ENCODE assay signal across 8 cellular contexts in the genomic region with DNA sequence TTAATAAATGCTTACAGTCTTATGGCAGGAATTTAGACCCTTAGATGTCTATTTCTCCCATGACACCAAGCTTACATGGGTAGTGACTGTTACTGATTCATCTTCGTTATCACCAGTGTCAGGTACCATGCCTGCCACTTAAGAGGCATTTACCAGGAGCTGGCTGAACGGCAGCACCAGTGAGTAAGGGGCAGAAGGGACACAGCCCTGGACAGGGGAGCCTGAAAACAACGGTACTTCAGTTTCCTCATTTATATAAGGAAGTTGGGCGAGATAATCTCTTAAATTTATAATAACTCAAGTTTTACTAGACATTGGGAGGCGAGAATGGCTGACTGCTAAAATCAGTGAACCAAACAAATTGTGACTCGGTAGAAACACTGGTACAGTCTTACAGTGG. TPM values are rescaled to one million over a fixed set of nuclear protein-coding genes. Genes with fewer than 3 reads are reported as not detected.
A peak's percentile ranks its signal among the peaks of the same experiment; 100 is the strongest.
DNase-seq lines count a peak whose midpoint lies in the region; ATAC-seq and TF ChIP-seq lines count a peak whose summit lies in the region.

No MANE protein-coding gene starts in this region.

- no peaks in the 10 kb centered on the region for H3K9me3 Mint-ChIP-seq in activated T-cell treated with anti-CD3 and anti-CD28 coated beads, Interleukin-2, amount 50 U/mL, for 72 hours
- H3K9me3 Mint-ChIP-seq in activated T-helper 2 cell treated with anti-CD3 and anti-CD28 coated beads, Interferon-gamma antibody, Interleukin-2, Interleukin-4, amounts not matched to agents 10 μg/mL and 5 μg/mL and 100 μg/mL, durations not matched to agents 14 hours and 24 hours and 36 hours, result no peaks in the 10 kb centered on the region

- no peak overlapping the region for H3K27ac ChIP-seq in thymus (ENCODE audit: low read depth)

- ATAC-seq in activated T-cell treated with anti-CD3 and anti-CD28 coated beads, Interleukin-2, amount 50 U/mL, for 72 hours (replicated peaks in 1 of 2), result no peak
- no peak for ATAC-seq in GM21423 (IDR thresholded peaks at IDR 0.05; ENCODE audit: unreplicated experiment)
- ATAC-seq in GM18520 (IDR thresholded peaks at IDR 0.05; ENCODE audit: unreplicated experiment), result no peak
- ATAC-seq in GM19035 (IDR thresholded peaks at IDR 0.05; ENCODE audit: unreplicated experiment), result no peak

- 56% methylated on average over 6 of the region's 6 CpGs for WGBS in thymus

- H3K27ac Mint-ChIP-seq in activated T-cell treated with anti-CD3 and anti-CD28 coated beads, Interleukin-2, amount 50 U/mL, for 72 hours, result peak overlapping the region; percentile 86
- peak overlapping the region; percentile 86 for H3K27ac Mint-ChIP-seq in activated T-helper 2 cell treated with anti-CD3 and anti-CD28 coated beads, Interferon-gamma antibody, Interleukin-2, Interleukin-4, amounts not matched to agents 10 μg/mL and 5 μg/mL and 100 μg/mL, durations not matched to agents 14 hours and 24 hours and 36 hours

- no peaks in the 10 kb centered on the region for H3K27me3 Mint-ChIP-seq in activated T-cell treated with anti-CD3 and anti-CD28 coated beads, Interleukin-2, amount 50 U/mL, for 72 hours (ENCODE audit: low read depth)
- H3K27me3 Mint-ChIP-seq in activated T-helper 2 cell treated with anti-CD3 and anti-CD28 coated beads, Interferon-gamma antibody, Interleukin-2, Interleukin-4, amounts not matched to agents 10 μg/mL and 5 μg/mL and 100 μg/mL, durations not matched to agents 14 hours and 24 hours and 36 hours (ENCODE audit: low read depth), result no peaks in the 10 kb centered on the region

- H3K4me3 ChIP-seq in kidney epithelial cell (ENCODE audit: low read depth, low read length) (peak overlapping the region; percentile 93), thymus (ENCODE audit: low read length) (peak overlapping the region; percentile 98)

- H3K36me3 ChIP-seq in kidney epithelial cell (ENCODE audit: control insufficient read depth, insufficient read depth, low read length), result peaks cover 2% of the 10 kb centered on the region
- H3K36me3 ChIP-seq in thymus (ENCODE audit: control insufficient read depth, insufficient read depth), result peaks cover 10% of the 10 kb centered on the region

- no peaks in the 10 kb centered on the region for H3K27me3 ChIP-seq in kidney epithelial cell (ENCODE audit: control insufficient read depth, insufficient read depth, low read length)
- H3K27me3 ChIP-seq in thymus (ENCODE audit: control insufficient read depth, insufficient read depth), result no peaks in the 10 kb centered on the region

- H3K4me3 Mint-ChIP-seq in activated T-cell treated with anti-CD3 and anti-CD28 coated beads, Interleukin-2, amount 50 U/mL, for 72 hours, result peak overlapping the region; percentile 88 to 96
- peak overlapping the region; percentile 93 for H3K4me3 Mint-ChIP-seq in activated T-helper 2 cell treated with anti-CD3 and anti-CD28 coated beads, Interferon-gamma antibody, Interleukin-2, Interleukin-4, amounts not matched to agents 10 μg/mL and 5 μg/mL and 100 μg/mL, durations not matched to agents 14 hours and 24 hours and 36 hours (ENCODE audit: low read depth)

- intact Hi-C loops in activated T-helper 2 cell treated with anti-CD3 and anti-CD28 coated beads, Interferon-gamma antibody, Interleukin-2, Interleukin-4, amounts not matched to agents 10 μg/mL and 5 μg/mL and 100 μg/mL, durations not matched to agents 14 hours and 24 hours and 36 hours (cut with micrococcal nuclease), result loop anchor here (5.0 kb wide), 2 partner anchors 50 to 140 kb away; no protein-coding TSS in a partner anchor

- no peak for DNase-seq in activated T-cell treated with anti-CD3 and anti-CD28 coated beads, Interleukin-2, amount 50 U/mL, for 72 hours
- no peak for DNase-seq in activated T-cell treated with anti-CD3 and anti-CD28 coated beads for 4 hours
- DNase-seq in activated T-helper 2 cell treated with anti-CD3 and anti-CD28 coated beads, Interferon-gamma antibody, Interleukin-2, Interleukin-4, amounts not matched to agents 10 μg/mL and 5 μg/mL and 100 μg/mL, durations not matched to agents 14 hours and 24 hours and 36 hours (ENCODE audit: low spot score), result no peak
- DNase-seq in kidney epithelial cell (ENCODE audit: low read depth), result no peak

- no peak for TF ChIP-seq CTCF in kidney epithelial cell (IDR thresholded peaks at IDR 0.05; ENCODE audit: insufficient read depth, low read length, poor library complexity, severe bottlenecking)

- peaks cover 62% of the 10 kb centered on the region for H3K4me1 Mint-ChIP-seq in activated T-cell treated with anti-CD3 and anti-CD28 coated beads, Interleukin-2, amount 50 U/mL, for 72 hours (ENCODE audit: low read depth)
- peaks cover 56% of the 10 kb centered on the region for H3K4me1 Mint-ChIP-seq in activated T-helper 2 cell treated with anti-CD3 and anti-CD28 coated beads, Interferon-gamma antibody, Interleukin-2, Interleukin-4, amounts not matched to agents 10 μg/mL and 5 μg/mL and 100 μg/mL, durations not matched to agents 14 hours and 24 hours and 36 hours (ENCODE audit: low read depth)

- H3K9me3 ChIP-seq in thymus (ENCODE audit: control insufficient read depth), result no peaks in the 10 kb centered on the region

- peaks cover 24% of the 10 kb centered on the region for H3K4me1 ChIP-seq in thymus (ENCODE audit: control insufficient read depth, insufficient read depth, low read length)

- peaks cover 8 to 15% of the 10 kb centered on the region in 2 donors for H3K36me3 Mint-ChIP-seq in activated T-cell treated with anti-CD3 and anti-CD28 coated beads, Interleukin-2, amount 50 U/mL, for 72 hours (ENCODE audit: insufficient read depth in 2 of 2)
- H3K36me3 Mint-ChIP-seq in activated T-helper 2 cell treated with anti-CD3 and anti-CD28 coated beads, Interferon-gamma antibody, Interleukin-2, Interleukin-4, amounts not matched to agents 10 μg/mL and 5 μg/mL and 100 μg/mL, durations not matched to agents 14 hours and 24 hours and 36 hours (ENCODE audit: low read depth), result peaks cover 43% of the 10 kb centered on the region

RNA-seq across cellular contexts. Expression of a gene that starts 1.2 kb away (rescaled TPM):
- 10 to 100 TPM; 29.4 to 32.2 TPM for total RNA-seq in activated T-cell treated with anti-CD3 and anti-CD28 coated beads, Interleukin-2, amount 50 U/mL, for 72 hours
- 20.9 and 23.9 TPM in 2 replicates for total RNA-seq in activated T-helper 2 cell treated with anti-CD3 and anti-CD28 coated beads, Interferon-gamma antibody, Interleukin-2, Interleukin-4, amounts not matched to agents 10 μg/mL and 5 μg/mL and 100 μg/mL, durations not matched to agents 14 hours and 24 hours and 36 hours
- 24.9 and 29.1 TPM in 2 replicates for total RNA-seq in kidney epithelial cell
- polyA plus RNA-seq in thymus, result 114 TPM

RNA-seq across cellular contexts. Expression of a gene that starts 1.3 kb away (rescaled TPM):
- 10 to 100 TPM; 35.2 to 40.6 TPM for total RNA-seq in activated T-cell treated with anti-CD3 and anti-CD28 coated beads, Interleukin-2, amount 50 U/mL, for 72 hours
- total RNA-seq in activated T-helper 2 cell treated with anti-CD3 and anti-CD28 coated beads, Interferon-gamma antibody, Interleukin-2, Interleukin-4, amounts not matched to agents 10 μg/mL and 5 μg/mL and 100 μg/mL, durations not matched to agents 14 hours and 24 hours and 36 hours, result 39.6 and 40.1 TPM in 2 replicates
- total RNA-seq in kidney epithelial cell, result 45.9 and 57.1 TPM in 2 replicates
- polyA plus RNA-seq in thymus, result 68.5 TPM
